1 cellular context compared by ENCODE assay signal in the genomic region with DNA sequence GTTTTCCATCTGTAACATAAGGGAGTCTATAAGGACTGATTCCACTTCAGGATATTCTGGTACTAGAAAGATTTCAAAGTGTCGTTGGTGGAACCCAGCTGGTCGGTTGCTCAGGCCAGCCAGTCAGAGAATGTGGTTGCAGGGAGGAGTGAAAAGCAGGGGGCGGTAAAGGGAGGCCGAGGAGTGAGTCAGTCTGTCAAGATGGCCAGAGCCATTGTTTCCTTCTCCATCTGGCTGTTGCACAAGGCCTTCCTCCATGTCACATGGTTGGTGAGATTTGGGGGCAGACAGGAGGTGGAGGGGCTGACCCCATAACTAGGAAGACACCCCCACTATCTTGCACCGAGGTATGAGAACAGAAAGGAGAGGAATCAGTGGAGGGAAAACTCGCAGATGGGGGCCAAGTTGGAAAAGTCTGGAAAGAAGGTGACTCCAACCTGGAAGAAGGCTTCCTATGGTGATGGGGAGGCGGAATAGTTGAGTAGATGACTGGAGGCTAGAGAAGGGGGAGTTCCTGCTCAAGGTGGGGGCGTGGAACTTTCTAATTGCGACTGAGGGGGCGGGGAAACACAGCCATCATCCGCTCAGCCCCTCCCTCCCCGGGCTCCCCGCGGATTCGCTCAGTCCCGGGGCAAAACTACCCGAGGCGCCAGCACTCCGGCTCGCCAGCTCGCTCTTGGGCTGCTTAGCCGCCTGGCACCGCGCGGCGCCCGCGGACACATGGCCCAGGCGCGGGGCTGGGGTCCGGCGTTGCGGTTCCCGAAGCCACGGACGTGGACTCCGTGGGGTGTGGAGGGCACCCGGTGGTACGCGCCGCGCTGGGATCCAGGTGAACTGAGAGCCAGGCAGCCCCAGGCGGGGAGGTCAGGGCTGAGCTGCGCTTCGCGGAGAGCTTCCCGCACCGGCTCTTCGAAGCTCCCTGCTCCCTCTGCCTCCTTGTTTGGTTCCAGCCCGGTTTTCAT.
TF ChIP-seq lines count a peak whose summit lies in the region.

No MANE protein-coding gene starts in this region.

TF ChIP-seq in WTC11, 78 proteins besides CTCF, POLR2A, EP300 and RAD21 (continued from another document):
- TF ChIP-seq, protein P1, sequence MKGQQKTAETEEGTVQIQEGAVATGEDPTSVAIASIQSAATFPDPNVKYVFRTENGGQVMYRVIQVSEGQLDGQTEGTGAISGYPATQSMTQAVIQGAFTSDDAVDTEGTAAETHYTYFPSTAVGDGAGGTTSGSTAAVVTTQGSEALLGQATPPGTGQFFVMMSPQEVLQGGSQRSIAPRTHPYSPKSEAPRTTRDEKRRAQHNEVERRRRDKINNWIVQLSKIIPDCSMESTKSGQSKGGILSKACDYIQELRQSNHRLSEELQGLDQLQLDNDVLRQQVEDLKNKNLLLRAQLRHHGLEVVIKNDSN (CRISPR knock-in tag; IDR thresholded peaks at IDR 0.05) = no peak
- TF ChIP-seq, protein P2, sequence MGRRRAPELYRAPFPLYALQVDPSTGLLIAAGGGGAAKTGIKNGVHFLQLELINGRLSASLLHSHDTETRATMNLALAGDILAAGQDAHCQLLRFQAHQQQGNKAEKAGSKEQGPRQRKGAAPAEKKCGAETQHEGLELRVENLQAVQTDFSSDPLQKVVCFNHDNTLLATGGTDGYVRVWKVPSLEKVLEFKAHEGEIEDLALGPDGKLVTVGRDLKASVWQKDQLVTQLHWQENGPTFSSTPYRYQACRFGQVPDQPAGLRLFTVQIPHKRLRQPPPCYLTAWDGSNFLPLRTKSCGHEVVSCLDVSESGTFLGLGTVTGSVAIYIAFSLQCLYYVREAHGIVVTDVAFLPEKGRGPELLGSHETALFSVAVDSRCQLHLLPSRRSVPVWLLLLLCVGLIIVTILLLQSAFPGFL (CRISPR knock-in tag; IDR thresholded peaks at IDR 0.05; ENCODE audit: borderline replicate concordance) = no peak
- TF ChIP-seq, protein P3, sequence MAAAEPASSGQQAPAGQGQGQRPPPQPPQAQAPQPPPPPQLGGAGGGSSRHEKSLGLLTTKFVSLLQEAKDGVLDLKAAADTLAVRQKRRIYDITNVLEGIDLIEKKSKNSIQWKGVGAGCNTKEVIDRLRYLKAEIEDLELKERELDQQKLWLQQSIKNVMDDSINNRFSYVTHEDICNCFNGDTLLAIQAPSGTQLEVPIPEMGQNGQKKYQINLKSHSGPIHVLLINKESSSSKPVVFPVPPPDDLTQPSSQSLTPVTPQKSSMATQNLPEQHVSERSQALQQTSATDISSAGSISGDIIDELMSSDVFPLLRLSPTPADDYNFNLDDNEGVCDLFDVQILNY (CRISPR knock-in tag; IDR thresholded peaks at IDR 0.05) = no peak
